ENCODE assay signal across 20 cellular contexts in genomic region chr20:32555584-32555983, GRCh38. TPM values are rescaled to one million over a fixed set of nuclear protein-coding genes. Genes with fewer than 3 reads are reported as not detected.
A peak's percentile ranks its signal among the peaks of the same experiment; 100 is the strongest.
DNase-seq lines count a peak whose midpoint lies in the region; ATAC-seq and TF ChIP-seq lines count a peak whose summit lies in the region.
"Had no signal": no experiment of that assay in that cellular context is flagged by ENCODE, and none has a peak within 500 bp of the region (broad histone marks: within the 10 kb centered on the region; RNA-seq: fewer than 3 reads in every experiment).

No MANE protein-coding gene starts in this region.

- H3K4me2 ChIP-seq in BLaER1 treated with 17β-estradiol and CSF1 and Interleukin-3, amounts not matched to agents 10 nM and 100 nM = peak overlapping the region in 7 of 11 experiments; percentile 65 to 82 (median 78); a peak in 11 of 22 replicates
- H3K4me2 ChIP-seq in PC-9 = no peak overlapping the region

- no peaks in the 10 kb centered on the region for H3K36me3 ChIP-seq in BLaER1 treated with 17β-estradiol and CSF1 and Interleukin-3, amounts not matched to agents 10 nM and 100 nM
- no peaks in the 10 kb centered on the region for H3K36me3 ChIP-seq in PC-9 (ENCODE audit: low read depth)
- no peaks in the 10 kb centered on the region for H3K36me3 ChIP-seq in upper lobe of left lung
- H3K36me3 ChIP-seq in esophagus muscularis mucosa = no peaks in the 10 kb centered on the region

- 94 to 96% methylated on average over 6 to 8 of the region's 8 CpGs for WGBS in upper lobe of left lung, 2 donors
- WGBS in esophagus muscularis mucosa = 94% methylated on average over 8 of the region's 8 CpGs

- peaks cover 24% of the 10 kb centered on the region; the same call in 1 of the 2 replicates for H3F3A ChIP-seq in PC-9 (ENCODE audit: insufficient read depth, low read depth)

- POLR2A ChIA-PET in PC-9 (lab: Charles Lee; ENCODE audit: unreplicated experiment) = no interaction called here
- POLR2A ChIA-PET in naive thymus-derived CD8-positive, alpha-beta T cell (lab: Charles Lee) = interaction anchor here (1.2 to 6.4 kb wide), 6 partner anchors 8 to 30 kb away, joined by 3 to 62 read pairs (median 6); no protein-coding TSS in a partner anchor

- no peak for DNase-seq in activated T-cell treated with anti-CD3 and anti-CD28 coated beads, Interleukin-2, amount 50 U/mL, for 24 hours
- DNase-seq in activated T-cell treated with anti-CD3 and anti-CD28 coated beads for 4 hours = no peak
- DNase-seq in PC-9 = no peak
- DNase-seq in naive thymus-derived CD8-positive, alpha-beta T cell = no peak
- no peak for DNase-seq in upper lobe of left lung
- no peak for DNase-seq in esophagus muscularis mucosa (ENCODE audit: extremely low spot score)
- DNase-seq: DMS79, HFFc6, Karpas-422, NCI-H1417 treated with DMSO at 0.1 percent for 48 hours, NCI-H187 treated with DMSO at 0.1 percent for 48 hours, NCI-H2227 treated with DMSO at 0.1 percent for 48 hours, NCI-H510A treated with DMSO at 0.1 percent for 48 hours, NCI-H774, OCI-M1, SHP77 had no signal

- H3K9ac ChIP-seq in BLaER1 treated with 17β-estradiol and CSF1 and Interleukin-3, amounts not matched to agents 10 nM and 100 nM = no peak overlapping the region

- H3K9me3 Mint-ChIP-seq in activated T-cell treated with anti-CD3 and anti-CD28 coated beads, Interleukin-2, amount 50 U/mL, for 24 hours = no peaks in the 10 kb centered on the region
- no peaks in the 10 kb centered on the region for H3K9me3 Mint-ChIP-seq in naive thymus-derived CD8-positive, alpha-beta T cell
- H3K9me3 Mint-ChIP-seq: HFFc6, IgD-negative memory B cell had no signal

- peaks cover 73% of the 10 kb centered on the region for H3K4me1 Mint-ChIP-seq in activated T-cell treated with anti-CD3 and anti-CD28 coated beads, Interleukin-2, amount 50 U/mL, for 24 hours (ENCODE audit: low read depth)
- peaks cover 58 to 82% (median 76%) of the 10 kb centered on the region in 4 donors for H3K4me1 Mint-ChIP-seq in naive thymus-derived CD8-positive, alpha-beta T cell

- no TSS peak for BruUV-seq in PC-9 (replicated peaks; lab: Mats Ljungman, UMichigan)

- TF ChIP-seq CTCF in PC-9 (conservative IDR thresholded peaks at IDR 0.05) = no peak
- TF ChIP-seq CTCF in upper lobe of left lung (IDR thresholded peaks at IDR 0.05) = no peak
- TF ChIP-seq CTCF in esophagus muscularis mucosa (IDR thresholded peaks at IDR 0.05) = no peak

- no peak for ATAC-seq in naive thymus-derived CD8-positive, alpha-beta T cell
- ATAC-seq in HG02852 (IDR thresholded peaks at IDR 0.05; ENCODE audit: unreplicated experiment) (no peak), upper lobe of left lung (ENCODE audit: low FRiP score in 2 of 2) (no peak)

- peaks cover 0 to 69% (median 22%) of the 10 kb centered on the region in 11 experiments; a peak in 14 of 22 replicates for H4K20me1 ChIP-seq in BLaER1 treated with 17β-estradiol and CSF1 and Interleukin-3, amounts not matched to agents 10 nM and 100 nM
- no peaks in the 10 kb centered on the region for H4K20me1 ChIP-seq in PC-9 (ENCODE audit: insufficient read depth)

- H3K27ac Mint-ChIP-seq in activated T-cell treated with anti-CD3 and anti-CD28 coated beads, Interleukin-2, amount 50 U/mL, for 24 hours = peak overlapping the region; percentile 87
- H3K27ac Mint-ChIP-seq in naive thymus-derived CD8-positive, alpha-beta T cell = peak overlapping the region; percentile 56 to 93 (median 80)
- H3K27ac Mint-ChIP-seq: B cell, HFFc6 had no signal

- H3K27ac ChIP-seq in BLaER1 treated with 17β-estradiol and CSF1 and Interleukin-3, amounts not matched to agents 10 nM and 100 nM = peak overlapping the region in 3 of 11 experiments; percentile 56 to 72 (median 71); a peak in 5 of 22 replicates
- peak overlapping the region; percentile 61; the same call in 1 of the 2 replicates for H3K27ac ChIP-seq in PC-9
- no peak overlapping the region for H3K27ac ChIP-seq in upper lobe of left lung
- H3K27ac ChIP-seq in esophagus muscularis mucosa (replicated peaks in 1 of 4) = no peak overlapping the region

- H2AFZ ChIP-seq in PC-9 = no peak overlapping the region

- no peaks in the 10 kb centered on the region for H3K27me3 Mint-ChIP-seq in activated T-cell treated with anti-CD3 and anti-CD28 coated beads, Interleukin-2, amount 50 U/mL, for 24 hours
- H3K27me3 Mint-ChIP-seq in naive thymus-derived CD8-positive, alpha-beta T cell = no peaks in the 10 kb centered on the region
- H3K27me3 Mint-ChIP-seq: IgD-negative memory B cell had no signal

- H3K4me1 ChIP-seq in BLaER1 treated with 17β-estradiol and CSF1 and Interleukin-3, amounts not matched to agents 10 nM and 100 nM = peaks cover 56 to 80% (median 69%) of the 10 kb centered on the region in 10 experiments
- H3K4me1 ChIP-seq in PC-9 (replicated peaks; ENCODE audit: insufficient read depth) = peaks cover 18% of the 10 kb centered on the region
- H3K4me1 ChIP-seq in upper lobe of left lung = no peaks in the 10 kb centered on the region
- peaks cover 0 to under 1% (median 0%) of the 10 kb centered on the region in 4 donors for H3K4me1 ChIP-seq in esophagus muscularis mucosa

- H3K4me3 ChIP-seq in BLaER1 treated with 17β-estradiol and CSF1 and Interleukin-3, amounts not matched to agents 10 nM and 100 nM = no peak overlapping the region
- H3K4me3 ChIP-seq in PC-9 (no peak overlapping the region), upper lobe of left lung (no peak overlapping the region), esophagus muscularis mucosa (no peak overlapping the region)

- no peak overlapping the region for H3K4me3 Mint-ChIP-seq in activated T-cell treated with anti-CD3 and anti-CD28 coated beads, Interleukin-2, amount 50 U/mL, for 24 hours
- H3K4me3 Mint-ChIP-seq in naive thymus-derived CD8-positive, alpha-beta T cell = peak overlapping the region in 4 of 10 donors; percentile 10 to 41 (median 26)
- H3K4me3 Mint-ChIP-seq: B cell, HFFc6, IgD-negative memory B cell had no signal

- TF ChIP-seq POLR2A in upper lobe of left lung (IDR thresholded peaks at IDR 0.05) = no peak
- no peak for TF ChIP-seq POLR2A in esophagus muscularis mucosa (IDR thresholded peaks at IDR 0.05; ENCODE audit: low read depth)

- H3K79me2 ChIP-seq in PC-9 (ENCODE audit: low read depth) = peaks cover 10% of the 10 kb centered on the region

- no peaks in the 10 kb centered on the region for H3K9me2 ChIP-seq in PC-9 (ENCODE audit: insufficient read depth)

- intact Hi-C loops in PC-9 (cut with micrococcal nuclease; ENCODE audit: unreplicated experiment) (no loop called here), esophagus muscularis mucosa (cut with DNase I) (no loop called here)

- no peaks in the 10 kb centered on the region for H3K27me3 ChIP-seq in BLaER1 treated with 17β-estradiol and CSF1 and Interleukin-3, amounts not matched to agents 10 nM and 100 nM
- H3K27me3 ChIP-seq in PC-9 (ENCODE audit: insufficient read depth, low read depth) = no peaks in the 10 kb centered on the region
- H3K27me3 ChIP-seq in upper lobe of left lung = no peaks in the 10 kb centered on the region
- peaks cover 0 to 4% (median 0%) of the 10 kb centered on the region in 4 donors for H3K27me3 ChIP-seq in esophagus muscularis mucosa

- peaks cover 0 to 9% (median 3%) of the 10 kb centered on the region in 11 experiments; a peak in 9 of 22 replicates for H3K9me3 ChIP-seq in BLaER1 treated with 17β-estradiol and CSF1 and Interleukin-3, amounts not matched to agents 10 nM and 100 nM (replicated peaks in 1 of 11)
- no peaks in the 10 kb centered on the region for H3K9me3 ChIP-seq in PC-9 (ENCODE audit: insufficient read depth, low read depth)
- H3K9me3 ChIP-seq in upper lobe of left lung = no peaks in the 10 kb centered on the region
- H3K9me3 ChIP-seq in esophagus muscularis mucosa = no peaks in the 10 kb centered on the region

- H3K36me3 Mint-ChIP-seq in activated T-cell treated with anti-CD3 and anti-CD28 coated beads, Interleukin-2, amount 50 U/mL, for 24 hours (ENCODE audit: low read depth) = no peaks in the 10 kb centered on the region
- H3K36me3 Mint-ChIP-seq in naive thymus-derived CD8-positive, alpha-beta T cell = peaks cover 0 to 26% (median 0%) of the 10 kb centered on the region in 3 donors
- H3K36me3 Mint-ChIP-seq: IgD-negative memory B cell had no signal

- CTCF ChIA-PET in PC-9 (lab: Charles Lee) = no interaction called here

- TF ChIP-seq EP300 in upper lobe of left lung (IDR thresholded peaks at IDR 0.05) = no peak
- no peak for TF ChIP-seq EP300 in esophagus muscularis mucosa (IDR thresholded peaks at IDR 0.05)

RNA-seq across cellular contexts. Expression of gene NOL4L, which starts 29.5 kb away (rescaled TPM):
- total RNA-seq in PC-9 (2021) = 40.9 and 44.0 TPM in 2 replicates
- total RNA-seq in naive thymus-derived CD8-positive, alpha-beta T cell = 10 to 100 TPM; 65.7 to 66.1 TPM
- polyA plus RNA-seq in naive thymus-derived CD8-positive, alpha-beta T cell = 10 to 100 TPM; 10.0 to 21.5 (median 14.2) TPM
- total RNA-seq in upper lobe of left lung = 10 to 100 TPM; 13.4 to 40.2 (median 19.0) TPM
- total RNA-seq in esophagus muscularis mucosa = 10 to 100 TPM in 2 of 4 donors, 1 to 10 TPM in 2; 5.8 to 19.4 (median 12.8) TPM
